Comparison of ENCODE assay signal across 21 cellular contexts in genomic region chr15:32120577-32121465, GRCh38.
"Had no signal": no experiment of that assay in that cellular context is flagged by ENCODE, and none has a peak within 500 bp of the region (broad histone marks: within the 10 kb centered on the region; RNA-seq: fewer than 3 reads in every experiment).

No MANE protein-coding gene starts in this region.

- DNase-seq: cortex of kidney; dorsolateral prefrontal cortex; effector CD8-positive, alpha-beta T cell; heart right ventricle; hypothalamus; kidney glomerular epithelial cell; mesendoderm; naive thymus-derived CD8-positive, alpha-beta T cell; occipital lobe; psoas muscle; sigmoid colon; small intestine; stimulated activated CD4-positive, alpha-beta T cell treated with anti-CD3 and anti-CD28 coated beads, Interleukin-4, amount 100 ng/mL, for 1 hour; stimulated activated CD8-positive, alpha-beta memory T cell treated with anti-CD3 and anti-CD28 coated beads, Interleukin-4, amount 100 ng/mL, for 48 hours; testis had no signal

- H3K4me3 Mint-ChIP-seq: central memory CD8-positive, alpha-beta T cell; naive thymus-derived CD8-positive, alpha-beta T cell; neural progenitor cell; stimulated activated memory B cell treated with anti-CD40 and anti-IgM and Interleukin-4, amounts not matched to agents 10 μg/mL and 1 μg/mL and 100 μg/mL, for 72 hours; stimulated activated naive CD8-positive, alpha-beta T cell treated with anti-CD3 and anti-CD28 coated beads, Interleukin-15, Interleukin-2, amounts not matched to agents 100 ng/mL and 50 ng/mL, for 24 hours had no signal

- H3K27me3 Mint-ChIP-seq: stimulated activated memory B cell treated with anti-CD40 and anti-IgM and Interleukin-4, amounts not matched to agents 10 μg/mL and 1 μg/mL and 100 μg/mL, for 72 hours had no signal

- H3K27me3 ChIP-seq: neural progenitor cell, sigmoid colon, testis, tibial nerve had no signal

- H3K27ac Mint-ChIP-seq: naive thymus-derived CD8-positive, alpha-beta T cell; neural progenitor cell; stimulated activated memory B cell treated with anti-CD40 and anti-IgM and Interleukin-4, amounts not matched to agents 10 μg/mL and 1 μg/mL and 100 μg/mL, for 72 hours; stimulated activated naive CD8-positive, alpha-beta T cell treated with anti-CD3 and anti-CD28 coated beads, Interleukin-15, Interleukin-2, amounts not matched to agents 100 ng/mL and 50 ng/mL, for 24 hours had no signal

- H2AFZ ChIP-seq: neural progenitor cell, parathyroid adenoma had no signal

- H3K4me1 Mint-ChIP-seq: central memory CD8-positive, alpha-beta T cell; naive thymus-derived CD8-positive, alpha-beta T cell; stimulated activated memory B cell treated with anti-CD40 and anti-IgM and Interleukin-4, amounts not matched to agents 10 μg/mL and 1 μg/mL and 100 μg/mL, for 72 hours had no signal

- H3K9me3 Mint-ChIP-seq: central memory CD8-positive, alpha-beta T cell; naive thymus-derived CD8-positive, alpha-beta T cell; neural progenitor cell; stimulated activated memory B cell treated with anti-CD40 and anti-IgM and Interleukin-4, amounts not matched to agents 10 μg/mL and 1 μg/mL and 100 μg/mL, for 72 hours; stimulated activated naive CD8-positive, alpha-beta T cell treated with anti-CD3 and anti-CD28 coated beads, Interleukin-15, Interleukin-2, amounts not matched to agents 100 ng/mL and 50 ng/mL, for 24 hours had no signal

- H3K9ac ChIP-seq: neural progenitor cell, parathyroid adenoma had no signal

- H3K27ac ChIP-seq: dorsolateral prefrontal cortex, heart right ventricle, neural progenitor cell, parathyroid adenoma, psoas muscle, sigmoid colon, testis, tibial nerve had no signal

- H3K36me3 ChIP-seq: heart right ventricle, neural progenitor cell, sigmoid colon, tibial nerve had no signal

- H3K4me1 ChIP-seq: heart right ventricle, parathyroid adenoma, psoas muscle, sigmoid colon, testis, tibial nerve had no signal

- H3K4me2 ChIP-seq: neural progenitor cell had no signal

- ATAC-seq: heart right ventricle; naive thymus-derived CD8-positive, alpha-beta T cell; psoas muscle; stimulated activated memory B cell treated with anti-CD40 and anti-IgM and Interleukin-4, amounts not matched to agents 10 μg/mL and 1 μg/mL and 100 μg/mL, for 72 hours had no signal

- H3K4me3 ChIP-seq: dorsolateral prefrontal cortex, heart right ventricle, neural progenitor cell, psoas muscle, sigmoid colon, testis, tibial nerve had no signal

- H3K79me2 ChIP-seq: parathyroid adenoma had no signal

- H3K36me3 Mint-ChIP-seq: naive thymus-derived CD8-positive, alpha-beta T cell; neural progenitor cell; stimulated activated memory B cell treated with anti-CD40 and anti-IgM and Interleukin-4, amounts not matched to agents 10 μg/mL and 1 μg/mL and 100 μg/mL, for 72 hours had no signal

- H3K9me3 ChIP-seq: heart right ventricle, psoas muscle, sigmoid colon, testis, tibial nerve had no signal
